ENCODE assay signal across 1 cellular context in genomic region chr14:20671597-20672283, GRCh38.
TF ChIP-seq lines count a peak whose summit lies in the region.

No MANE protein-coding gene starts in this region.

TF ChIP-seq in HepG2, 621 proteins besides CTCF, POLR2A, EP300 and RAD21 (continued from another document and continues in another):
- no peak for TF ChIP-seq ATF6 (CRISPR knock-in tag; conservative IDR thresholded peaks at IDR 0.05)
- TF ChIP-seq ZNF589 (CRISPR knock-in tag; conservative IDR thresholded peaks at IDR 0.05), result peak; percentile 40; the same call in 1 of the 2 replicates
- TF ChIP-seq ZNF354B (CRISPR knock-in tag; IDR thresholded peaks at IDR 0.05), result no peak
- no peak for TF ChIP-seq SRSF4 (IDR thresholded peaks at IDR 0.05; ENCODE audit: low read depth, low read length, poor library complexity, severe bottlenecking)
- peak; percentile 86; the same call in 1 of the 2 replicates for TF ChIP-seq JUNB (CRISPR knock-in tag; IDR thresholded peaks at IDR 0.05; ENCODE audit: borderline replicate concordance)
- no peak for TF ChIP-seq ZNF790 (CRISPR knock-in tag; IDR thresholded peaks at IDR 0.05; ENCODE audit: borderline replicate concordance)
- peak; percentile 85; the same call in 1 of the 2 replicates for TF ChIP-seq ERF (CRISPR knock-in tag; IDR thresholded peaks at IDR 0.05)
- peak; percentile 46; the same call in 1 of the 2 replicates for TF ChIP-seq FOXK2 (IDR thresholded peaks at IDR 0.05)
- no peak; the same call in 1 of the 2 replicates for TF ChIP-seq TFE3 (CRISPR knock-in tag; IDR thresholded peaks at IDR 0.05)
- no peak for TF ChIP-seq RBFOX2 (IDR thresholded peaks at IDR 0.05; ENCODE audit: low read depth, low read length)
- peak; percentile 38; the same call in 1 of the 2 replicates for TF ChIP-seq IRF2 (CRISPR knock-in tag; IDR thresholded peaks at IDR 0.05)
- peak; percentile 82 for TF ChIP-seq TCF7 (IDR thresholded peaks at IDR 0.05; ENCODE audit: low read depth)
- TF ChIP-seq MIXL1 (CRISPR knock-in tag; IDR thresholded peaks at IDR 0.05), result peak; percentile 85; the same call in 1 of the 2 replicates
- no peak; the same call in 1 of the 2 replicates for TF ChIP-seq ZFY (CRISPR knock-in tag; IDR thresholded peaks at IDR 0.05)
- peak; percentile 51; the same call in 1 of the 2 replicates for TF ChIP-seq JUND (CRISPR knock-in tag; IDR thresholded peaks at IDR 0.05)
- TF ChIP-seq MATR3 (CRISPR knock-in tag; IDR thresholded peaks at IDR 0.05), result no peak
- TF ChIP-seq RAD51 (IDR thresholded peaks at IDR 0.05; ENCODE audit: borderline replicate concordance), result no peak
- peak; percentile 87 for TF ChIP-seq FOXP1 (IDR thresholded peaks at IDR 0.05)
- TF ChIP-seq FOXP1 (CRISPR knock-in tag; IDR thresholded peaks at IDR 0.05), result peak; percentile 98
- TF ChIP-seq RXRA (CRISPR knock-in tag; IDR thresholded peaks at IDR 0.05), result peak; percentile 90; the same call in 1 of the 2 replicates
- TF ChIP-seq ZFP91 (CRISPR knock-in tag; IDR thresholded peaks at IDR 0.05; ENCODE audit: borderline replicate concordance), result no peak
- peak; percentile 56 for TF ChIP-seq ZFX (CRISPR knock-in tag; IDR thresholded peaks at IDR 0.05; ENCODE audit: low read depth)
- TF ChIP-seq SOX5 (CRISPR knock-in tag; IDR thresholded peaks at IDR 0.05; ENCODE audit: borderline replicate concordance), result peak; percentile 97
- TF ChIP-seq PAWR (CRISPR knock-in tag; IDR thresholded peaks at IDR 0.05; ENCODE audit: borderline replicate concordance), result no peak
- TF ChIP-seq ZBTB20 (CRISPR knock-in tag; IDR thresholded peaks at IDR 0.05; ENCODE audit: borderline replicate concordance, low read depth), result peak; percentile 79; the same call in 1 of the 2 replicates
- 0 out of 2 replicates have a peak, but pooled peaks have one; percentile 51 for TF ChIP-seq ZNF747 (CRISPR knock-in tag; IDR thresholded peaks at IDR 0.05; ENCODE audit: borderline replicate concordance)
- TF ChIP-seq HMG20B (CRISPR knock-in tag; conservative IDR thresholded peaks at IDR 0.05), result 0 out of 2 replicates have a peak, but pooled peaks have one; percentile 49
- TF ChIP-seq ZMYM2 (CRISPR knock-in tag; IDR thresholded peaks at IDR 0.05), result 0 out of 2 replicates have a peak, but pooled peaks have one; percentile 43
- TF ChIP-seq GATAD2A (CRISPR knock-in tag; IDR thresholded peaks at IDR 0.05), result peak; percentile 93
- TF ChIP-seq ZNF274 (CRISPR knock-in tag; IDR thresholded peaks at IDR 0.05), result no peak
- peak; percentile 67; the same call in 1 of the 2 replicates for TF ChIP-seq ZBTB21 (CRISPR knock-in tag; IDR thresholded peaks at IDR 0.05)
- no peak for TF ChIP-seq ZNF687 (CRISPR knock-in tag; IDR thresholded peaks at IDR 0.05)
- TF ChIP-seq ZFP1 (CRISPR knock-in tag; IDR thresholded peaks at IDR 0.05), result peak; percentile 17; the same call in 1 of the 2 replicates
- 0 out of 2 replicates have a peak, but pooled peaks have one; percentile 34 for TF ChIP-seq KAT8 (CRISPR knock-in tag; IDR thresholded peaks at IDR 0.05)
- peak; percentile 70 for TF ChIP-seq GATA4 (IDR thresholded peaks at IDR 0.05; ENCODE audit: borderline replicate concordance, low read depth)
- TF ChIP-seq RFX1 (IDR thresholded peaks at IDR 0.05), result no peak
- peak; percentile 31 for TF ChIP-seq ZNF18 (CRISPR knock-in tag; IDR thresholded peaks at IDR 0.05; ENCODE audit: insufficient replicate concordance)
- TF ChIP-seq CEBPG (CRISPR knock-in tag; IDR thresholded peaks at IDR 0.05), result peak; percentile 53
- peak; percentile 40; the same call in 1 of the 2 replicates for TF ChIP-seq PRDM10 (CRISPR knock-in tag; IDR thresholded peaks at IDR 0.05; ENCODE audit: low read depth)
- TF ChIP-seq ATF1 (CRISPR knock-in tag; IDR thresholded peaks at IDR 0.05), result peak; percentile 50
- TF ChIP-seq ATAD3A (CRISPR knock-in tag; IDR thresholded peaks at IDR 0.05), result no peak
- TF ChIP-seq TRIM22 (IDR thresholded peaks at IDR 0.05), result no peak
- TF ChIP-seq ZGPAT (CRISPR knock-in tag; IDR thresholded peaks at IDR 0.05), result peak; percentile 66
- TF ChIP-seq HES4 (CRISPR knock-in tag; IDR thresholded peaks at IDR 0.05; ENCODE audit: borderline replicate concordance), result no peak
- TF ChIP-seq PHF5A (CRISPR knock-in tag; IDR thresholded peaks at IDR 0.05; ENCODE audit: low read depth, unreplicated experiment), result peak; percentile 77
- no peak for TF ChIP-seq ELF1 (CRISPR knock-in tag; IDR thresholded peaks at IDR 0.05)
- TF ChIP-seq ZBTB42 (CRISPR knock-in tag; IDR thresholded peaks at IDR 0.05), result no peak
- peak; percentile 83 for TF ChIP-seq MED1 (CRISPR knock-in tag; IDR thresholded peaks at IDR 0.05)
- peak; percentile 61; the same call in 1 of the 2 replicates for TF ChIP-seq SALL1 (CRISPR knock-in tag; IDR thresholded peaks at IDR 0.05)
- no peak for TF ChIP-seq SP2 (CRISPR knock-in tag; IDR thresholded peaks at IDR 0.05)
